14 cellular contexts compared by ENCODE assay signal in the genomic region with DNA sequence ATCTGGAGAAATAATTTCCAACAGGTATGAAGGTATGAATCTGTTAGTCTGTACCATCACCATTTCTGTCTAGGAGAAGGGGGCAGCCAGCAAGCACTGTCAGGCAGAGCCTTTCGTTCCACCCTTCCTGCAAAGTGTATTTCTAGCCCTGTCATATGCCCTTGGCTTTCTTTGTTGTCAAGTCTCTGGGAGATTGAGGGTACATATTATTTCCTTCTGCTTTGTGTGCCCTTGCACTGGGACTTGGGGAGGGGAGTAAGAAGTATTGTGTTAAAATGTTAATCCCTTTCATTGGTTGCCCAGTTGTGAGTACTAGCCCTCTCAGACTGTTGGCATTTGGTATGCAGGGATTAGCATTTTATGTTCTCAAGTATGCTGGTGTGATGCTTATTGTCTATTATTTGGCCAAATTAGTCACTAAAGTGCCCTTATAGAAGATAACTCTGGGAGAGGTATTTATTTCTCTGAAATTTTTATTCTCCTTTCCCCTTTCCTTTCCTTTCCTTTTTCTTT.
"Had no signal": no experiment of that assay in that cellular context is flagged by ENCODE, and none has a peak within 500 bp of the region (broad histone marks: within the 10 kb centered on the region; RNA-seq: fewer than 3 reads in every experiment).

No MANE protein-coding gene starts in this region.

- H3K4me3 Mint-ChIP-seq: activated T-helper 17 cell treated with anti-CD3 and anti-CD28 coated beads, Interleukin-2, amount 50 U/mL, for 72 hours; naive thymus-derived CD8-positive, alpha-beta T cell had no signal

- H3K4me1 ChIP-seq: right atrium auricular region, suprapubic skin had no signal

- H3K27ac Mint-ChIP-seq: activated T-helper 17 cell treated with anti-CD3 and anti-CD28 coated beads, Interleukin-2, amount 50 U/mL, for 72 hours had no signal

- ATAC-seq: activated CD4-positive, CD25-positive, alpha-beta regulatory T cell treated with anti-CD3 and anti-CD28 coated beads, Interleukin-2, amount 50 U/mL, for 24 hours; activated T-helper 17 cell treated with anti-CD3 and anti-CD28 coated beads, Interleukin-2, amount 50 U/mL, for 72 hours; esophagus mucosa; mucosa of descending colon; naive thymus-derived CD8-positive, alpha-beta T cell; stimulated activated naive CD8-positive, alpha-beta T cell treated with anti-CD3 and anti-CD28 coated beads, Interleukin-15, Interleukin-2, amounts not matched to agents 100 U/mL and 50 U/mL, for 24 hours had no signal

- H3K27me3 Mint-ChIP-seq: activated T-helper 17 cell treated with anti-CD3 and anti-CD28 coated beads, Interleukin-2, amount 50 U/mL, for 72 hours; naive thymus-derived CD8-positive, alpha-beta T cell had no signal

- H3K4me1 Mint-ChIP-seq: activated T-helper 17 cell treated with anti-CD3 and anti-CD28 coated beads, Interleukin-2, amount 50 U/mL, for 72 hours had no signal

- H3K9me3 ChIP-seq: mucosa of descending colon, right atrium auricular region, suprapubic skin had no signal

- DNase-seq: activated naive CD4-positive, alpha-beta T cell treated with Interleukin-2 at 50 U/mL for 16 hours; islet precursor cell; mucosa of descending colon; naive thymus-derived CD8-positive, alpha-beta T cell; small intestine; stimulated activated CD4-positive, alpha-beta T cell treated with anti-CD3 and anti-CD28 coated beads, Interleukin-4, amount 100 ng/mL, for 4 hours; stimulated activated CD8-positive, alpha-beta memory T cell treated with anti-CD3 and anti-CD28 coated beads, Interleukin-4, amount 100 ng/mL, for 48 hours; stimulated activated naive CD8-positive, alpha-beta T cell treated with anti-CD3 and anti-CD28 coated beads, Interleukin-15, Interleukin-2, amounts not matched to agents 100 U/mL and 50 U/mL, for 24 hours; trophoblast cell had no signal

- H3K9me3 Mint-ChIP-seq: activated T-helper 17 cell treated with anti-CD3 and anti-CD28 coated beads, Interleukin-2, amount 50 U/mL, for 72 hours; naive thymus-derived CD8-positive, alpha-beta T cell had no signal

- H3K4me3 ChIP-seq: mucosa of descending colon, right atrium auricular region, suprapubic skin had no signal

- H3K27me3 ChIP-seq: right atrium auricular region, suprapubic skin had no signal

- H3K27ac ChIP-seq: right atrium auricular region, suprapubic skin had no signal
